In genomic region chr11:20248345-20248744, GRCh38 we compare ENCODE assay signal across 21 cellular contexts.
DNase-seq lines count a peak whose midpoint lies in the region; TF ChIP-seq lines count a peak whose summit lies in the region.
"Had no signal": no experiment of that assay in that cellular context is flagged by ENCODE, and none has a peak within 500 bp of the region (broad histone marks: within the 10 kb centered on the region; RNA-seq: fewer than 3 reads in every experiment).

No MANE protein-coding gene starts in this region.

- intact Hi-C loops in adrenal gland (cut with DNase I) = no loop called here

- no peak overlapping the region for H2BK15ac ChIP-seq in neuronal stem cell (ENCODE audit: low read length)

- no peak overlapping the region for H2BK12ac ChIP-seq in neuronal stem cell (ENCODE audit: low read length)

- no peak overlapping the region for H3K4me3 ChIP-seq in adrenal gland
- no peak overlapping the region for H3K4me3 ChIP-seq in neuronal stem cell (ENCODE audit: low read length in 2 of 2)
- H3K4me3 ChIP-seq: A549; BLaER1 treated with 17β-estradiol and CSF1 and Interleukin-3, amounts not matched to agents 10 nM and 100 nM; K562 had no signal

- H3K9ac ChIP-seq in neuronal stem cell (ENCODE audit: low read depth, low read length, poor library complexity) = no peak overlapping the region
- H3K9ac ChIP-seq: BLaER1 treated with 17β-estradiol and CSF1 and Interleukin-3, amounts not matched to agents 10 nM and 100 nM had no signal

- H3K4me1 ChIP-seq in adrenal gland (replicated peaks in 1 of 2) (peaks cover 7 to 10% of the 10 kb centered on the region in 2 donors), neuronal stem cell (ENCODE audit: control insufficient read depth in 2 of 2, insufficient read depth in 1 of 2, low read depth in 1 of 2, low read length in 2 of 2) (peaks cover 0 to 8% of the 10 kb centered on the region in 2 donors)
- H3K4me1 ChIP-seq: A549; BLaER1 treated with 17β-estradiol and CSF1 and Interleukin-3, amounts not matched to agents 10 nM and 100 nM had no signal

- no peak overlapping the region for H2AK5ac ChIP-seq in neuronal stem cell (ENCODE audit: low read depth, low read length)

- peaks cover 59% of the 10 kb centered on the region for H3K4me1 Mint-ChIP-seq in brain
- H3K4me1 Mint-ChIP-seq: CD4-positive, alpha-beta memory T cell; T-helper 17 cell had no signal

- H3K4me2 ChIP-seq in neuronal stem cell (ENCODE audit: insufficient read depth, low read length, poor library complexity, severe bottlenecking) = no peak overlapping the region
- H3K4me2 ChIP-seq: A549; BLaER1 treated with 17β-estradiol and CSF1 and Interleukin-3, amounts not matched to agents 10 nM and 100 nM had no signal

- WGBS in adrenal gland, 4 donors = 47 to 58% (median 51%) methylated on average over 4 of the region's 4 CpGs
- no CpG with 5 or more reads among the region's 4 CpGs for WGBS in neuronal stem cell (ENCODE audit: extremely low coverage in 2 of 2, insufficient read length in 2 of 2, insufficient replicate concordance in 1 of 2), 2 donors

- H3K23ac ChIP-seq in neuronal stem cell (ENCODE audit: low read depth, low read length, poor library complexity) = no peak overlapping the region

- H3K4me3 Mint-ChIP-seq in brain = peak overlapping the region in 1 of 5 experiments; percentile 52
- H3K4me3 Mint-ChIP-seq: CD4-positive, alpha-beta memory T cell; T-helper 17 cell had no signal

- H3K9me3 Mint-ChIP-seq in brain = no peaks in the 10 kb centered on the region
- H3K9me3 Mint-ChIP-seq: CD4-positive, alpha-beta memory T cell had no signal

- DNase-seq in NCI-H146 (lab: John Stamatoyannopoulos, UW) (peak; percentile 18), NCI-H146 treated with DMSO at 0.1 percent for 48 hours (lab: John Stamatoyannopoulos, UW; ENCODE audit: unreplicated experiment) (no peak), NCI-H748 (lab: John Stamatoyannopoulos, UW; ENCODE audit: unreplicated experiment) (peak; percentile 47), adrenal gland (no peak), neuronal stem cell (ENCODE audit: low spot score) (no peak)
- DNase-seq in activated CD8-positive, alpha-beta memory T cell treated with anti-CD3 and anti-CD28 coated beads, Interleukin-2, amount 50 U/mL, for 4 hours = no peak
- DNase-seq: AML-193; CD4-positive, alpha-beta memory T cell; COR-L47; DMS79 treated with DMSO at 0.1 percent for 48 hours; GF-D8; Kasumi-1; NCI-H1436; NCI-H1930; NCI-H526; SIG-M5; T-helper 17 cell had no signal

- H3K27ac Mint-ChIP-seq in brain = peak overlapping the region in 3 of 5 experiments; percentile 29 to 49 (median 47)
- H3K27ac Mint-ChIP-seq: CD4-positive, alpha-beta memory T cell; T-helper 17 cell had no signal

- no peak overlapping the region for H2BK5ac ChIP-seq in neuronal stem cell (ENCODE audit: low read length)

- H3K27me3 ChIP-seq in adrenal gland = peaks cover 18% of the 10 kb centered on the region
- H3K27me3 ChIP-seq in neuronal stem cell (ENCODE audit: control insufficient read depth in 3 of 3, insufficient read depth in 3 of 3, low read depth in 1 of 3, low read length in 3 of 3) = peaks cover 0 to 76% (median 0%) of the 10 kb centered on the region in 3 experiments
- H3K27me3 ChIP-seq: BLaER1 treated with 17β-estradiol and CSF1 and Interleukin-3, amounts not matched to agents 10 nM and 100 nM had no signal

- H3K36me3 ChIP-seq in adrenal gland (replicated peaks in 1 of 2) = no peaks in the 10 kb centered on the region
- H3K36me3 ChIP-seq in neuronal stem cell (replicated peaks in 1 of 2; ENCODE audit: control insufficient read depth in 2 of 2, insufficient read depth in 2 of 2, low read length in 2 of 2) = no peaks in the 10 kb centered on the region
- H3K36me3 ChIP-seq: BLaER1 treated with 17β-estradiol and CSF1 and Interleukin-3, amounts not matched to agents 10 nM and 100 nM had no signal

- H2BK120ac ChIP-seq in neuronal stem cell (ENCODE audit: low read depth, low read length) = no peak overlapping the region

- H3K18ac ChIP-seq in neuronal stem cell (ENCODE audit: low read length) = no peak overlapping the region

- no peaks in the 10 kb centered on the region for H3K79me1 ChIP-seq in neuronal stem cell (ENCODE audit: low read depth, low read length)

- H3K27ac ChIP-seq in adrenal gland (no peak overlapping the region), neuronal stem cell (replicated peaks; ENCODE audit: low read length) (no peak overlapping the region)
- H3K27ac ChIP-seq: A549; BLaER1 treated with 17β-estradiol and CSF1 and Interleukin-3, amounts not matched to agents 10 nM and 100 nM had no signal

- no peak overlapping the region for H3K4ac ChIP-seq in neuronal stem cell (ENCODE audit: low read length)

- H4K91ac ChIP-seq in neuronal stem cell (ENCODE audit: low read depth, low read length, poor library complexity) = no peak overlapping the region

- H3K36me3 Mint-ChIP-seq in brain = no peaks in the 10 kb centered on the region
- H3K36me3 Mint-ChIP-seq: CD4-positive, alpha-beta memory T cell had no signal

- no peak overlapping the region for H3K14ac ChIP-seq in neuronal stem cell (ENCODE audit: low read length)

- peaks cover 49% of the 10 kb centered on the region for H3K27me3 Mint-ChIP-seq in brain

- H4K8ac ChIP-seq in neuronal stem cell (ENCODE audit: low read depth, low read length) = no peak overlapping the region

- H3K9me3 ChIP-seq in adrenal gland (replicated peaks in 1 of 3) (no peaks in the 10 kb centered on the region), neuronal stem cell (replicated peaks in 1 of 2; ENCODE audit: control insufficient read depth in 2 of 2, insufficient read depth in 1 of 2, low read depth in 1 of 2, low read length in 2 of 2) (no peaks in the 10 kb centered on the region)
- H3K9me3 ChIP-seq: A549; BLaER1 treated with 17β-estradiol and CSF1 and Interleukin-3, amounts not matched to agents 10 nM and 100 nM had no signal

- TF ChIP-seq POLR2A in adrenal gland (IDR thresholded peaks at IDR 0.05) = no peak

- TF ChIP-seq CTCF in brain (conservative IDR thresholded peaks at IDR 0.05) = no peak
- no peak for TF ChIP-seq CTCF in adrenal gland (IDR thresholded peaks at IDR 0.05)

- no peak overlapping the region for H2AFZ ChIP-seq in neuronal stem cell (ENCODE audit: low read length)

Comparison
In these comparisons a context has a peak if more than half of its experiments do, and no peak if none do; other contexts are left out.
1. DNase-seq: peak in NCI-H146 (single experiment) and NCI-H748 (single experiment); none in NCI-H146 treated with DMSO at 0.1 percent for 48 hours (single experiment), activated CD8-positive, alpha-beta memory T cell treated with anti-CD3 and anti-CD28 coated beads, Interleukin-2, amount 50 U/mL, for 4 hours (single experiment), adrenal gland (0 of 7) and neuronal stem cell (single experiment).